8 cellular contexts compared by ENCODE assay signal in the genomic region with DNA sequence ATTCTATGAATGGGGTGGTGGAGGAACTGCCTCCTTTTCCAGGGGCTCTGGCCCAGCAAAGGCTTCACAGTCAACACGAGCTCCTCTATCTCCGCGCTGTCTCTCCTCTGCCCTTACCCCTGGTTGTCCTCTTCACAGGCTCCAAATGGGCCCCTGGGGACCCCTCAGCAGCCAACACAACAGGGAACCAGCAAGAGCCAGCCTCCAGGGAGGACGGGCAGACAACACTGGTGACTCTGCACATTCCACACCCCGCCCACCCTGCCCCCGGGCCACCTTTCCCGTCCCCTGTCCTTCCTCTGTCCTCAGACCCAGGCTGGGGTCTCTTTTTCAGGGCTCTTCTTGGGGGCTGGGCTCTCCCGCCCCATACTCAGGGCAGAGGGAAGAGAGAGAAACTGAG. TPM values are rescaled to one million over a fixed set of nuclear protein-coding genes. Genes with fewer than 3 reads are reported as not detected.
DNase-seq lines count a peak whose midpoint lies in the region; ATAC-seq and TF ChIP-seq lines count a peak whose summit lies in the region.

No MANE protein-coding gene starts in this region.

- peak overlapping the region; percentile 89 for H3K27ac ChIP-seq in smooth muscle cell (ENCODE audit: low read depth)

- WGBS in smooth muscle cell (ENCODE audit: low lambda C conversion rate): 17% methylated on average over 8 of the region's 8 CpGs

- intact Hi-C loops in left cardiac atrium (cut with DNase I): loop anchor here (1.0 to 2.0 kb wide), 2 partner anchors 65 kb away; no protein-coding TSS in a partner anchor

- ATAC-seq in left cardiac atrium: peak; percentile 31 to 67
- ATAC-seq in HG02623 (IDR thresholded peaks at IDR 0.05; ENCODE audit: unreplicated experiment): no peak

- H3K9ac ChIP-seq in smooth muscle cell (ENCODE audit: low read depth): peak overlapping the region; percentile 26

- peak overlapping the region; percentile 79 for H3K4me2 ChIP-seq in smooth muscle cell

- no peak overlapping the region for H2AFZ ChIP-seq in smooth muscle cell (ENCODE audit: low read depth)

- peak; percentile 32 for DNase-seq in NCI-H2171 treated with DMSO at 0.1 percent for 48 hours (lab: John Stamatoyannopoulos, UW)
- no peak for DNase-seq in NCI-H2171 (lab: John Stamatoyannopoulos, UW)
- peak; percentile 25 for DNase-seq in RPMI7951 (ENCODE audit: low read depth)
- no peak for DNase-seq in left cardiac atrium
- DNase-seq in smooth muscle cell (lab: John Stamatoyannopoulos, UW; ENCODE audit: unreplicated experiment): no peak
- DNase-seq in NCI-H524 (lab: John Stamatoyannopoulos, UW): no peak
- no peak for DNase-seq in stimulated activated CD8-positive, alpha-beta memory T cell treated with anti-CD3 and anti-CD28 coated beads, Interleukin-4, amount 100 ng/mL, for 48 hours

- no peaks in the 10 kb centered on the region for H3K36me3 ChIP-seq in smooth muscle cell (ENCODE audit: low read depth)

- H3K27me3 ChIP-seq in smooth muscle cell (ENCODE audit: low read depth): no peaks in the 10 kb centered on the region

- no peaks in the 10 kb centered on the region for H3K79me2 ChIP-seq in smooth muscle cell (ENCODE audit: low read depth)

- no peaks in the 10 kb centered on the region for H3K9me3 ChIP-seq in smooth muscle cell (replicated peaks; ENCODE audit: low read depth)

- no peak for TF ChIP-seq CTCF in smooth muscle cell (IDR thresholded peaks at IDR 0.05; ENCODE audit: borderline replicate concordance, insufficient read depth, poor library complexity, severe bottlenecking)

- peaks cover 7% of the 10 kb centered on the region for H3F3A ChIP-seq in smooth muscle cell (ENCODE audit: low read depth)

- no peak overlapping the region for H3K4me3 ChIP-seq in smooth muscle cell

- H3K4me1 ChIP-seq in smooth muscle cell (ENCODE audit: low read depth): peaks cover 22% of the 10 kb centered on the region

- H4K20me1 ChIP-seq in smooth muscle cell (ENCODE audit: low read depth): no peaks in the 10 kb centered on the region

RNA-seq across cellular contexts. Expression of a gene that starts 17.5 kb away (rescaled TPM):
- total RNA-seq in RPMI7951 (2014; rRNA removed; shearing (Covaris generic)): 7.2 and 7.9 TPM in 2 replicates
- 10 to 100 TPM; 17.3 to 21.4 TPM for total RNA-seq in left cardiac atrium
- total RNA-seq in smooth muscle cell: 33.2 and 46.7 TPM in 2 replicates
- 11.4 and 15.4 TPM in 2 replicates for polyA plus RNA-seq in smooth muscle cell

RNA-seq across cellular contexts. Expression of a gene that starts 56.0 kb away (rescaled TPM):
- not detected in 2 replicates for total RNA-seq in RPMI7951 (2014; rRNA removed; shearing (Covaris generic))
- not detected for total RNA-seq in left cardiac atrium
- 0.31 TPM in 1 of 2 replicates, not detected in the other for total RNA-seq in smooth muscle cell
- polyA plus RNA-seq in smooth muscle cell: 0.15 TPM in 1 of 2 replicates, not detected in the other

Comparison
In these comparisons a context has a peak if more than half of its experiments do, and no peak if none do; other contexts are left out.
1. DNase-seq: peak in NCI-H2171 treated with DMSO at 0.1 percent for 48 hours (single experiment) and RPMI7951 (single experiment); none in NCI-H2171 (single experiment), left cardiac atrium (single experiment), smooth muscle cell (single experiment), NCI-H524 (0 of 2) and stimulated activated CD8-positive, alpha-beta memory T cell treated with anti-CD3 and anti-CD28 coated beads, Interleukin-4, amount 100 ng/mL, for 48 hours (single experiment).